In the genomic region with DNA sequence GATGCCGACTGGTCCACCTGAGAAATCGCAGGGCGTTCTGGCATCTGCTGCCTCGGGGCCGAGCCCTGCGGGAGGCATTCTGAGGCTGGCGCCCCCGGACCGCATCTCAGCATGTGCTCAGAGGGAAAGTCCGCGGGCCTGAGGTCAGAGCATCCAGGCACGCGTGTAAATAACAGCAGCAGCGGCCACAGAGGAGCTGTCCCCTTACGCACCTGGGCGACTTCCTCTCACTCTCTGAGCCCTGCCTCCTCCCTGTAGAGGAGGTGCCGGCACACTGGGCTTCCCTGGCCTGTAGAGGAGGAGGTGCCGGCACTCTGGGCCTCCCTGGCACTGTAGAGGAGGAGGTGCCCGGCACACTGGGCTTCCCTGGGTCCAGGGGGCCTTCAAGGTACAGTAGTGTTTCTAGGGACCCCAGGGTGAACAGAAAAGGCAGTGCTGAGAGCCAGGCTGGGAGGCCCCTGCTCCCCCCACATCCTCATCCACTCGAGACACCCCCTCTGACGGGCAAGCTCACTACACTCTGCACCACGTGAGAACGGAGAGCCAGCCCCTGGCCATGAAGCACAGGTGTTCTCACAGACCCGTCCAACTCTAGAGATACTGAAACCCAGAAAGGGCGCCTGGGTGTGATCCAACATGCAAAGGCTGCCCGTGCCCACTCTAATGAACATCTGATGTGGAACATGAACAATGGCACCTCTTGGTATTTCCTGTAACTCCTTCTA, we compare ENCODE assay signal across 19 cellular contexts.
A peak's percentile ranks its signal among the peaks of the same experiment; 100 is the strongest.
DNase-seq lines count a peak whose midpoint lies in the region; ATAC-seq and TF ChIP-seq lines count a peak whose summit lies in the region.
"Had no signal": no experiment of that assay in that cellular context is flagged by ENCODE, and none has a peak within 500 bp of the region (broad histone marks: within the 10 kb centered on the region; RNA-seq: fewer than 3 reads in every experiment).

No MANE protein-coding gene starts in this region.

- H3K9me3 ChIP-seq in naive thymus-derived CD4-positive, alpha-beta T cell (ENCODE audit: control insufficient read depth in 2 of 3, low read length in 3 of 3), result no peaks in the 10 kb centered on the region
- H3K9me3 ChIP-seq in spleen (peaks cover 0 to 6% (median 0%) of the 10 kb centered on the region in 8 donors), ascending aorta (no peaks in the 10 kb centered on the region)

- H3K27ac ChIP-seq in naive thymus-derived CD4-positive, alpha-beta T cell (ENCODE audit: low read depth, low read length), result no peak overlapping the region
- peak overlapping the region in 6 of 8 donors; percentile 23 to 71 (median 55) for H3K27ac ChIP-seq in spleen
- no peak overlapping the region for H3K27ac ChIP-seq in ascending aorta
- H3K27ac ChIP-seq: RWPE1 had no signal

- H3K27ac Mint-ChIP-seq in central memory CD8-positive, alpha-beta T cell (ENCODE audit: low read depth), result no peak overlapping the region
- H3K27ac Mint-ChIP-seq in naive thymus-derived CD4-positive, alpha-beta T cell, result peak overlapping the region in 2 of 9 donors; percentile 43 to 46
- H3K27ac Mint-ChIP-seq: GM23338 had no signal

- H3K4me3 Mint-ChIP-seq in central memory CD8-positive, alpha-beta T cell, result peak overlapping the region; percentile 36
- no peak overlapping the region for H3K4me3 Mint-ChIP-seq in naive thymus-derived CD4-positive, alpha-beta T cell
- H3K4me3 Mint-ChIP-seq: GM23338 had no signal

- H3K27me3 Mint-ChIP-seq in central memory CD8-positive, alpha-beta T cell, result no peaks in the 10 kb centered on the region
- H3K27me3 Mint-ChIP-seq in naive thymus-derived CD4-positive, alpha-beta T cell, result no peaks in the 10 kb centered on the region
- H3K27me3 Mint-ChIP-seq: CD4-positive, alpha-beta memory T cell had no signal

- no peaks in the 10 kb centered on the region for H3K27me3 ChIP-seq in naive thymus-derived CD4-positive, alpha-beta T cell (ENCODE audit: control insufficient read depth in 2 of 2, insufficient read depth in 2 of 2, low read length in 2 of 2)
- H3K27me3 ChIP-seq in spleen (replicated peaks in 1 of 7) (no peaks in the 10 kb centered on the region), ascending aorta (no peaks in the 10 kb centered on the region)

- DNase-seq in central memory CD8-positive, alpha-beta T cell (ENCODE audit: low spot score in 2 of 2), result no peak
- no peak for DNase-seq in naive thymus-derived CD4-positive, alpha-beta T cell
- DNase-seq in spleen (no peak), ascending aorta (ENCODE audit: low spot score in 2 of 2) (no peak)
- DNase-seq: CD4-positive, alpha-beta memory T cell; GDM1; KG1; NCI-H1436; NCI-H2029; NCI-H2171; NCI-H446; NCI-H69; OCI-M1 had no signal

- 70 to 87% (median 80%) methylated on average over 22 to 26 of the region's 26 CpGs for WGBS in spleen, 5 donors

- peak; percentile 62 for ATAC-seq in central memory CD8-positive, alpha-beta T cell (replicated peaks; ENCODE audit: extremely low read depth, poor library complexity, severe bottlenecking)
- ATAC-seq in esophagus mucosa (peak; percentile 8), HG03280 (IDR thresholded peaks at IDR 0.05; ENCODE audit: unreplicated experiment) (no peak), HG03175 (IDR thresholded peaks at IDR 0.05; ENCODE audit: unreplicated experiment) (no peak)
- peak; percentile 21 for ATAC-seq in naive thymus-derived CD4-positive, alpha-beta T cell
- ATAC-seq: GM23338, HCT116 had no signal

- no peak for TF ChIP-seq POLR2A in spleen (IDR thresholded peaks at IDR 0.05)

- H3K4me1 Mint-ChIP-seq in central memory CD8-positive, alpha-beta T cell, result peaks cover 21% of the 10 kb centered on the region
- peaks cover 0 to 6% (median 3%) of the 10 kb centered on the region in 7 donors for H3K4me1 Mint-ChIP-seq in naive thymus-derived CD4-positive, alpha-beta T cell
- H3K4me1 Mint-ChIP-seq: GM23338 had no signal

- H3K36me3 Mint-ChIP-seq in central memory CD8-positive, alpha-beta T cell (ENCODE audit: insufficient read depth), result peaks cover 37% of the 10 kb centered on the region
- peaks cover 24 to 83% (median 52%) of the 10 kb centered on the region in 5 donors for H3K36me3 Mint-ChIP-seq in naive thymus-derived CD4-positive, alpha-beta T cell

- H3K36me3 ChIP-seq in naive thymus-derived CD4-positive, alpha-beta T cell (ENCODE audit: control insufficient read depth in 2 of 3, insufficient read depth in 3 of 3, low read length in 3 of 3), result peaks cover 0 to 94% (median 12%) of the 10 kb centered on the region in 3 experiments
- H3K36me3 ChIP-seq in spleen (peaks cover 0 to 100% (median 62%) of the 10 kb centered on the region in 6 donors), ascending aorta (peaks cover 34 to 48% of the 10 kb centered on the region in 2 donors)

- CTCF ChIA-PET in naive thymus-derived CD4-positive, alpha-beta T cell (lab: Charles Lee), result no interaction called here

- intact Hi-C loops in naive thymus-derived CD4-positive, alpha-beta T cell (cut with micrococcal nuclease), result no loop called here
- intact Hi-C loops in spleen (cut with DNase I; ENCODE audit: low total_unique reads) (no loop called here), ascending aorta (cut with DNase I) (no loop called here)

- no peaks in the 10 kb centered on the region for H3K9me3 Mint-ChIP-seq in central memory CD8-positive, alpha-beta T cell
- H3K9me3 Mint-ChIP-seq in naive thymus-derived CD4-positive, alpha-beta T cell, result peaks cover 0 to 3% (median 0%) of the 10 kb centered on the region in 11 donors
- H3K9me3 Mint-ChIP-seq: GM23338 had no signal

- POLR2A ChIA-PET in naive thymus-derived CD4-positive, alpha-beta T cell (lab: Charles Lee), result no interaction called here

- H3K4me3 ChIP-seq in naive thymus-derived CD4-positive, alpha-beta T cell (ENCODE audit: low read length), result no peak overlapping the region
- H3K4me3 ChIP-seq in spleen (no peak overlapping the region), ascending aorta (no peak overlapping the region)
- H3K4me3 ChIP-seq: GM23338 had no signal

- TF ChIP-seq CTCF in spleen (IDR thresholded peaks at IDR 0.05 in 8 of 11, conservative IDR thresholded peaks at IDR 0.05 in 3 of 11), result no peak
- no peak for TF ChIP-seq CTCF in ascending aorta (IDR thresholded peaks at IDR 0.05)

- peaks cover 0 to 8% of the 10 kb centered on the region in 2 donors for H3K4me1 ChIP-seq in naive thymus-derived CD4-positive, alpha-beta T cell (ENCODE audit: control insufficient read depth in 2 of 2, insufficient read depth in 2 of 2, low read length in 2 of 2)
- H3K4me1 ChIP-seq in spleen, result peaks cover 0 to 17% (median 6%) of the 10 kb centered on the region in 6 donors
- H3K4me1 ChIP-seq in ascending aorta, result peaks cover 0 to 3% of the 10 kb centered on the region in 2 donors

Comparison
In these comparisons a context has a peak if more than half of its experiments do, and no peak if none do; other contexts are left out.
1. ATAC-seq: peak in central memory CD8-positive, alpha-beta T cell (single experiment), esophagus mucosa (single experiment) and naive thymus-derived CD4-positive, alpha-beta T cell (single experiment); none in HG03280 (single experiment) and HG03175 (single experiment).
2. H3K27ac ChIP-seq: peak in spleen (6 of 8); none in naive thymus-derived CD4-positive, alpha-beta T cell (single experiment) and ascending aorta (0 of 2).